In genomic region chr2:152350155-152350679, GRCh38 we compare ENCODE assay signal across 20 cellular contexts.
"Had no signal": no experiment of that assay in that cellular context is flagged by ENCODE, and none has a peak within 500 bp of the region (broad histone marks: within the 10 kb centered on the region; RNA-seq: fewer than 3 reads in every experiment).

No MANE protein-coding gene starts in this region.

- H3K4me2 ChIP-seq: smooth muscle cell had no signal

- H3K4me3 ChIP-seq: sigmoid colon, smooth muscle cell, upper lobe of right lung had no signal

- H3K4me3 Mint-ChIP-seq: activated CD4-positive, alpha-beta memory T cell treated with anti-CD3 and anti-CD28 coated beads for 36 hours; activated naive CD4-positive, alpha-beta T cell treated with anti-CD3 and anti-CD28 coated beads, Interleukin-2, amount 10 ng/mL, durations not matched to agents 7 days and 5 days; activated T-cell treated with anti-CD3 and anti-CD28 coated beads, Interleukin-2, amount 50 U/mL, for 72 hours; effector memory CD8-positive, alpha-beta T cell had no signal

- H3K9me3 ChIP-seq: sigmoid colon, upper lobe of right lung had no signal

- FAIRE-seq: colon, endothelial cell of umbilical vein had no signal

- H3K4me1 ChIP-seq: upper lobe of right lung had no signal

- H3K36me3 Mint-ChIP-seq: activated CD4-positive, alpha-beta memory T cell treated with anti-CD3 and anti-CD28 coated beads for 36 hours; activated naive CD4-positive, alpha-beta T cell treated with anti-CD3 and anti-CD28 coated beads, Interleukin-2, amount 10 ng/mL, durations not matched to agents 7 days and 5 days had no signal

- H3K36me3 ChIP-seq: sigmoid colon, upper lobe of right lung had no signal

- ATAC-seq: activated T-cell treated with anti-CD3 and anti-CD28 coated beads, Interleukin-2, amount 50 U/mL, for 72 hours; effector memory CD8-positive, alpha-beta T cell; esophagus mucosa; left ventricle myocardium superior; upper lobe of right lung had no signal

- H3K4me1 Mint-ChIP-seq: activated naive CD4-positive, alpha-beta T cell treated with anti-CD3 and anti-CD28 coated beads, Interleukin-2, amount 10 ng/mL, durations not matched to agents 7 days and 5 days had no signal

- H3K9me3 Mint-ChIP-seq: activated naive CD4-positive, alpha-beta T cell treated with anti-CD3 and anti-CD28 coated beads, Interleukin-2, amount 10 ng/mL, durations not matched to agents 7 days and 5 days; activated T-cell treated with anti-CD3 and anti-CD28 coated beads, Interleukin-2, amount 50 U/mL, for 72 hours; effector memory CD8-positive, alpha-beta T cell had no signal

- H3K27me3 Mint-ChIP-seq: activated CD4-positive, alpha-beta memory T cell treated with anti-CD3 and anti-CD28 coated beads for 36 hours; activated naive CD4-positive, alpha-beta T cell treated with anti-CD3 and anti-CD28 coated beads, Interleukin-2, amount 10 ng/mL, durations not matched to agents 7 days and 5 days; effector memory CD8-positive, alpha-beta T cell had no signal

- H3K27me3 ChIP-seq: sigmoid colon, upper lobe of right lung had no signal

- DNase-seq: activated CD4-positive, alpha-beta memory T cell treated with anti-CD3 and anti-CD28 coated beads for 36 hours; activated CD4-positive, alpha-beta T cell treated with anti-CD3 and anti-CD28 coated beads for 48 hours; activated effector memory CD4-positive, alpha-beta T cell treated with Interleukin-2 at 50 U/mL for 16 hours; activated naive CD4-positive, alpha-beta T cell treated with anti-CD3 and anti-CD28 coated beads, Interleukin-2, amount 10 ng/mL, durations not matched to agents 7 days and 5 days; activated T-cell treated with anti-CD3 and anti-CD28 coated beads, Interleukin-2, amount 50 U/mL, for 72 hours; amygdala; effector memory CD8-positive, alpha-beta T cell; hippocampal formation; kidney glomerular epithelial cell; left ventricle myocardium superior; occipital lobe; posterior cingulate gyrus; sigmoid colon; stimulated activated CD4-positive, alpha-beta T cell treated with anti-CD3 and anti-CD28 coated beads, Interleukin-4, amount 100 ng/mL, for 1 hour; stimulated activated naive CD4-positive, alpha-beta T cell; upper lobe of right lung had no signal

- H3K27ac ChIP-seq: sigmoid colon, upper lobe of right lung had no signal

- H3K27ac Mint-ChIP-seq: activated CD4-positive, alpha-beta memory T cell treated with anti-CD3 and anti-CD28 coated beads for 36 hours; activated naive CD4-positive, alpha-beta T cell treated with anti-CD3 and anti-CD28 coated beads, Interleukin-2, amount 10 ng/mL, durations not matched to agents 7 days and 5 days; activated T-cell treated with anti-CD3 and anti-CD28 coated beads, Interleukin-2, amount 50 U/mL, for 72 hours; effector memory CD8-positive, alpha-beta T cell had no signal
